In the genomic region with DNA sequence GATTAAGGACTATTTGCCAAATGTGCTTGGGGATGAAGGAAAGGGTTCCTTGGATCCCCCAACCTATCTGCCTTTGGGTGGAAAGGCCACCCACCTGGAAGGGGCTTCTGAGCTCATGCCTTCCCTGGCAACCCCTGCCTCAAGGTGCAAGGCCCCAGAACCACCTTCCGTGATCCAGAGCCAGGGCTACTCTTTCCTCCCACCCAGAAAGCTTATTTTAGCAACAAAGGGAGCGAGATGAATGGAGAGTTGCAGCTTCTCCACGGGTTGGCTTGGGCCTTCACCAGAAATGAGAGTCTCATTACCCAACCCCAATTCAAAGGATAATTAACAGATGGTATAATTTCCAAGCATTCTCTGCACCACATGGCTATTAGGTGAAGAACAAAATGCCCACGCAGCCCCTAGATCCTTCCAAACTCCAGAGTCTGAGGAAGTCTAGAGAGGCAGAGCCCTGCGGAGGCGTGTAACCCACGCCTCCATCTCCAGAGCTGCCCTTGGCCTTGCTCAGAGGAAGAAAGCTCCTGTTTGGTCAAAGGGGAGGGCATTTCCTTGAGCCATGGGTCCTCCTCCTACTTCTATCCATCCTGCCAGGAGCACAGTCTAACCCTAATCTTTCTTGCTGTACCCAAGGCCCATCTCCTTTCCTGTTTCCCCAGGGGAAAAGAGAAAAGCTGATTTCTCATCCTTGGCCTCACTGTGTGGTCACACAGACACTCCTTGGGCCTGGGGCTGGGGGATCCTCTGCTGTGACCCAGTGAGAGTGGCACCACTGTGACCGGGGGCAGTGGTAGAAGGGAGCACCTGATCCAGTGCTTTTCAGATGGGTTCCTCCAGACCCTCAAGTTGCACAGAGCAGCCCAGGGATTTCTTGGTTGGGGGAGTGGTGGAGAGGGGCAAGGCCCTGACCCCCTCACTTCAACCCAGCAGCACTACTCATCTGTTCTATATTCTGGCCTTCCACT, we compare ENCODE assay signal across 17 cellular contexts. TPM values are rescaled to one million over a fixed set of nuclear protein-coding genes. Genes with fewer than 3 reads are reported as not detected.
"Had no signal": no experiment of that assay in that cellular context is flagged by ENCODE, and none has a peak within 500 bp of the region (broad histone marks: within the 10 kb centered on the region; RNA-seq: fewer than 3 reads in every experiment).

No MANE protein-coding gene starts in this region.

- H3K9me3 ChIP-seq: gastrocnemius medialis, heart right ventricle had no signal

- H3K36me3 ChIP-seq: gastrocnemius medialis, heart right ventricle had no signal

- H2AFZ ChIP-seq: parathyroid adenoma had no signal

- H3K9ac ChIP-seq: parathyroid adenoma had no signal

- H3K27me3 ChIP-seq: dorsolateral prefrontal cortex, gastrocnemius medialis had no signal

- DNase-seq: activated CD4-positive, alpha-beta T cell treated with anti-CD3 and anti-CD28 coated beads for 4 hours; activated CD8-positive, alpha-beta memory T cell treated with anti-CD3 and anti-CD28 coated beads, Interleukin-2, amount 50 U/mL, for 4 hours; activated CD8-positive, alpha-beta T cell treated with anti-CD3 and anti-CD28 coated beads, Interleukin-2, amount 10 ng/mL, durations not matched to agents 7 days and 5 days; activated T-cell treated with anti-CD3 and anti-CD28 coated beads, Interleukin-2, amount 50 U/mL, for 72 hours; anterior cingulate cortex; dorsolateral prefrontal cortex; endodermal cell; heart right ventricle; mammary epithelial cell; T-helper 2 cell had no signal

- H3K79me2 ChIP-seq: parathyroid adenoma had no signal

- H3K4me3 ChIP-seq: dorsolateral prefrontal cortex, gastrocnemius medialis, heart right ventricle had no signal

- H3K4me3 Mint-ChIP-seq: activated CD8-positive, alpha-beta T cell treated with anti-CD3 and anti-CD28 coated beads, Interleukin-2, amount 10 ng/mL, durations not matched to agents 7 days and 5 days; activated T-cell treated with anti-CD3 and anti-CD28 coated beads, Interleukin-2, amount 50 U/mL, for 72 hours; endodermal cell had no signal

- H3K27ac ChIP-seq: gastrocnemius medialis, heart right ventricle, parathyroid adenoma had no signal

- ATAC-seq: activated CD8-positive, alpha-beta T cell treated with anti-CD3 and anti-CD28 coated beads, Interleukin-2, amount 10 ng/mL, durations not matched to agents 7 days and 5 days; activated T-cell treated with anti-CD3 and anti-CD28 coated beads, Interleukin-2, amount 50 U/mL, for 72 hours; gastrocnemius medialis; heart right ventricle; left lobe of liver; stimulated activated effector memory CD8-positive, alpha-beta T cell treated with anti-CD3 and anti-CD28 coated beads, Interleukin-12 subunit alpha, Interleukin-12 subunit beta, amount 100 ng/mL, for 72 hours had no signal

- FAIRE-seq: islet of Langerhans, urothelium cell line had no signal

- H3K36me3 Mint-ChIP-seq: stimulated activated effector memory CD8-positive, alpha-beta T cell treated with anti-CD3 and anti-CD28 coated beads, Interleukin-12 subunit alpha, Interleukin-12 subunit beta, amount 100 ng/mL, for 72 hours had no signal

- H3K4me1 ChIP-seq: parathyroid adenoma had no signal

- H3K27ac Mint-ChIP-seq: activated CD8-positive, alpha-beta T cell treated with anti-CD3 and anti-CD28 coated beads, Interleukin-2, amount 10 ng/mL, durations not matched to agents 7 days and 5 days; activated T-cell treated with anti-CD3 and anti-CD28 coated beads, Interleukin-2, amount 50 U/mL, for 72 hours; endodermal cell; stimulated activated effector memory CD8-positive, alpha-beta T cell treated with anti-CD3 and anti-CD28 coated beads, Interleukin-12 subunit alpha, Interleukin-12 subunit beta, amount 100 ng/mL, for 72 hours had no signal

- H3K9me3 Mint-ChIP-seq: activated T-cell treated with anti-CD3 and anti-CD28 coated beads, Interleukin-2, amount 50 U/mL, for 72 hours; endodermal cell; stimulated activated effector memory CD8-positive, alpha-beta T cell treated with anti-CD3 and anti-CD28 coated beads, Interleukin-12 subunit alpha, Interleukin-12 subunit beta, amount 100 ng/mL, for 72 hours had no signal

RNA-seq across cellular contexts. Expression of a gene that starts 59.1 kb away (rescaled TPM):
- total RNA-seq: activated CD8-positive, alpha-beta T cell treated with anti-CD3 and anti-CD28 coated beads, Interleukin-2, amount 10 ng/mL, durations not matched to agents 7 days and 5 days; activated T-cell treated with anti-CD3 and anti-CD28 coated beads, Interleukin-2, amount 50 U/mL, for 72 hours; endodermal cell; epithelial cell of proximal tubule; left lobe of liver had no signal
